ENCODE assay signal across 1 cellular context in genomic region chr11:78039919-78040671, GRCh38.
TF ChIP-seq lines count a peak whose summit lies in the region.

No MANE protein-coding gene starts in this region.

TF ChIP-seq in K562, 482 proteins besides CTCF, POLR2A, EP300 and RAD21 (continued from another document and continues in another):
- TF ChIP-seq DIDO1 (tag; IDR thresholded peaks at IDR 0.05; ENCODE audit: low read depth) (no peak), NCOA1 (IDR thresholded peaks at IDR 0.05; ENCODE audit: low read depth) (no peak), EGR1 (conservative IDR thresholded peaks at IDR 0.05) (no peak; the same call in 1 of the 2 replicates), ZKSCAN8 (CRISPR knock-in tag; IDR thresholded peaks at IDR 0.05) (0 out of 2 replicates have a peak, but pooled peaks have one; percentile 10), SNIP1 (IDR thresholded peaks at IDR 0.05; ENCODE audit: low read depth) (peak; percentile 62; the same call in 1 of the 2 replicates), TCF7L2 (IDR thresholded peaks at IDR 0.05; ENCODE audit: low read depth, low read length) (no peak), DACH1 (IDR thresholded peaks at IDR 0.05; ENCODE audit: partially characterized antibody) (no peak), TEAD4 (IDR thresholded peaks at IDR 0.05; ENCODE audit: low read length) (peak; percentile 20; the same call in 1 of the 2 replicates), TEAD4 (CRISPR knock-in tag; IDR thresholded peaks at IDR 0.05; ENCODE audit: borderline replicate concordance) (no peak), SREBF1 (IDR thresholded peaks at IDR 0.05; ENCODE audit: borderline replicate concordance, low read depth, low read length) (no peak), POLR2AphosphoS5 (IDR thresholded peaks at IDR 0.05; ENCODE audit: control insufficient read depth, insufficient read depth, low read depth, low read length) (no peak), MNT (conservative IDR thresholded peaks at IDR 0.05) (peak in 1 of 2 experiments; percentile 48; a peak in 2 of 4 replicates), ZBTB2 (IDR thresholded peaks at IDR 0.05) (peak; percentile 63; the same call in 1 of the 2 replicates), DPF2 (IDR thresholded peaks at IDR 0.05) (peak; percentile 87), ZNF197 (CRISPR knock-in tag; IDR thresholded peaks at IDR 0.05; ENCODE audit: low read depth) (0 out of 2 replicates have a peak, but pooled peaks have one; percentile 60), NUFIP1 (IDR thresholded peaks at IDR 0.05; ENCODE audit: partially characterized antibody) (peak; percentile 91), RBM15 (IDR thresholded peaks at IDR 0.05; ENCODE audit: insufficient read depth, low read length) (no peak), PHB2 (IDR thresholded peaks at IDR 0.05; ENCODE audit: low read depth) (peak; percentile 71; the same call in 1 of the 2 replicates), MTA2 (IDR thresholded peaks at IDR 0.05; ENCODE audit: low read depth) (peak; percentile 65), ILF3 (IDR thresholded peaks at IDR 0.05; ENCODE audit: borderline replicate concordance) (no peak), ZBTB11 (CRISPR knock-in tag; IDR thresholded peaks at IDR 0.05) (0 out of 6 replicates have a peak, but pooled peaks of 1 of the 3 experiments have one; percentile 16), ZNF274 (IDR thresholded peaks at IDR 0.05; ENCODE audit: borderline replicate concordance, low read depth, low read length) (no peak), TSC22D4 (tag; IDR thresholded peaks at IDR 0.05) (no peak), ATF4 (CRISPR knock-in tag; IDR thresholded peaks at IDR 0.05) (peak; percentile 39; the same call in 1 of the 2 replicates), ZNF644 (tag; IDR thresholded peaks at IDR 0.05; ENCODE audit: low read depth) (peak; percentile 48; the same call in 1 of the 2 replicates), ARID2 (IDR thresholded peaks at IDR 0.05) (peak; percentile 83), ATF7 (IDR thresholded peaks at IDR 0.05) (0 out of 2 replicates have a peak, but pooled peaks have one; percentile 10), RFX7 (CRISPR knock-in tag; IDR thresholded peaks at IDR 0.05) (no peak), IRF9 (tag; IDR thresholded peaks at IDR 0.05) (no peak; the same call in 1 of the 2 replicates), ARNT (IDR thresholded peaks at IDR 0.05) (peak in 1 of 2 experiments; percentile 82; a peak in 3 of 4 replicates), E2F5 (CRISPR knock-in tag; IDR thresholded peaks at IDR 0.05) (no peak), ZNF512 (tag; IDR thresholded peaks at IDR 0.05) (peak; percentile 99), RCOR1 (IDR thresholded peaks at IDR 0.05; ENCODE audit: borderline replicate concordance in 1 of 2, low read depth in 2 of 2, low read length in 2 of 2) (peak in 1 of 2 experiments; percentile 50; a peak in 1 of 4 replicates), ZNF511 (CRISPR knock-in tag; IDR thresholded peaks at IDR 0.05) (no peak), ZNF143 (CRISPR knock-in tag; IDR thresholded peaks at IDR 0.05) (no peak), NFIX (CRISPR knock-in tag; IDR thresholded peaks at IDR 0.05; ENCODE audit: low read depth) (peak; percentile 46; the same call in 1 of the 2 replicates), NFATC3 (IDR thresholded peaks at IDR 0.05) (peak; percentile 80), HDAC8 (tag; IDR thresholded peaks at IDR 0.05) (no peak), SRSF7 (optimal IDR thresholded peaks at IDR 0.05; ENCODE audit: low read depth, low read length) (no peak), TEAD1 (CRISPR knock-in tag; IDR thresholded peaks at IDR 0.05) (no peak), NONO (IDR thresholded peaks at IDR 0.05; ENCODE audit: low read depth in 2 of 2, low read length in 1 of 2) (no peak), LEF1 (IDR thresholded peaks at IDR 0.05) (peak; percentile 50; the same call in 1 of the 2 replicates), ZNF316 (IDR thresholded peaks at IDR 0.05) (peak; percentile 56), ZBTB26 (CRISPR knock-in tag; IDR thresholded peaks at IDR 0.05) (peak; percentile 96; the same call in 1 of the 2 replicates), ZNF586 (CRISPR knock-in tag; conservative IDR thresholded peaks at IDR 0.05) (no peak), SMARCE1 (IDR thresholded peaks at IDR 0.05) (peak; percentile 90), JUND (IDR thresholded peaks at IDR 0.05; ENCODE audit: borderline replicate concordance, low read depth, low read length) (peak; percentile 34), JUND (tag; IDR thresholded peaks at IDR 0.05; ENCODE audit: borderline replicate concordance, low read depth, low read length) (no peak; the same call in 2 of the 3 replicates), MEF2D (tag; conservative IDR thresholded peaks at IDR 0.05; ENCODE audit: low read depth) (peak; percentile 15; the same call in 1 of the 2 replicates), SMAD2 (IDR thresholded peaks at IDR 0.05; ENCODE audit: low read depth, low read length) (no peak), ASH1L (IDR thresholded peaks at IDR 0.05; ENCODE audit: borderline replicate concordance, low read depth, partially characterized antibody) (peak; percentile 63), CXXC5 (CRISPR knock-in tag; IDR thresholded peaks at IDR 0.05) (peak; percentile 46)
